In genomic region chr9:120403543-120403856, GRCh38 we compare ENCODE assay signal across 1 cellular context.
TF ChIP-seq lines count a peak whose summit lies in the region.

No MANE protein-coding gene starts in this region.

TF ChIP-seq in SK-N-SH, 30 proteins besides CTCF, POLR2A, EP300 and RAD21 (continued from another document):
- TF ChIP-seq ZBTB33 (IDR thresholded peaks at IDR 0.05; ENCODE audit: borderline replicate concordance, low read depth) (no peak), POLR2AphosphoS5 (IDR thresholded peaks at IDR 0.05; ENCODE audit: low read depth, low read length) (no peak), FOSL2 (IDR thresholded peaks at IDR 0.05; ENCODE audit: borderline replicate concordance, low read depth) (no peak; the same call in 1 of the 2 replicates), MAX (IDR thresholded peaks at IDR 0.05; ENCODE audit: low read depth) (no peak), IRF3 (IDR thresholded peaks at IDR 0.05; ENCODE audit: low read depth, low read length) (no peak), PBX3 (IDR thresholded peaks at IDR 0.05) (no peak), ELF1 (IDR thresholded peaks at IDR 0.05) (no peak), RFX5 (IDR thresholded peaks at IDR 0.05; ENCODE audit: low read length) (no peak), JUND (IDR thresholded peaks at IDR 0.05) (no peak), NRF1 (IDR thresholded peaks at IDR 0.05; ENCODE audit: low read depth, low read length) (no peak), USF1 (IDR thresholded peaks at IDR 0.05; ENCODE audit: borderline replicate concordance, low read depth) (no peak), GABPA (IDR thresholded peaks at IDR 0.05; ENCODE audit: low read depth) (no peak), MEF2A (IDR thresholded peaks at IDR 0.05; ENCODE audit: borderline replicate concordance, low read depth) (no peak), FOXJ3 (CRISPR knock-in tag; IDR thresholded peaks at IDR 0.05) (no peak), SMC3 (IDR thresholded peaks at IDR 0.05; ENCODE audit: low read depth, low read length) (no peak)
